In genomic region chr20:63782051-63782471, GRCh38 we compare ENCODE assay signal across 10 cellular contexts. TPM values are rescaled to one million over a fixed set of nuclear protein-coding genes. Genes with fewer than 3 reads are reported as not detected.
DNase-seq lines count a peak whose midpoint lies in the region; ATAC-seq and TF ChIP-seq lines count a peak whose summit lies in the region.
"Had no signal": no experiment of that assay in that cellular context is flagged by ENCODE, and none has a peak within 500 bp of the region (broad histone marks: within the 10 kb centered on the region; RNA-seq: fewer than 3 reads in every experiment).

No MANE protein-coding gene starts in this region.

- no peaks in the 10 kb centered on the region for H3K36me3 Mint-ChIP-seq in activated naive CD4-positive, alpha-beta T cell treated with anti-CD3 and anti-CD28 coated beads, Interleukin-2, amount 10 ng/mL, durations not matched to agents 7 days and 5 days

- H3K27ac ChIP-seq in left ventricle myocardium inferior (replicated peaks): no peak overlapping the region

- no peak for ATAC-seq in GM21381 (IDR thresholded peaks at IDR 0.05; ENCODE audit: unreplicated experiment)

- peak; percentile 63 for DNase-seq in H7
- peak; percentile 26 for DNase-seq in T follicular helper cell (ENCODE audit: low read depth)
- DNase-seq in activated naive CD4-positive, alpha-beta T cell treated with anti-CD3 and anti-CD28 coated beads, Interleukin-2, amount 10 ng/mL, durations not matched to agents 7 days and 5 days: peak; percentile 68
- peak in 2 of 3 donors; percentile 7 to 42 for DNase-seq in stimulated activated CD4-positive, alpha-beta T cell treated with anti-CD3 and anti-CD28 coated beads, TNF-alpha, amount 100 ng/mL, for 1 hour (ENCODE audit: low read depth in 3 of 3, low spot score in 1 of 3)
- DNase-seq in DMS79 (lab: John Stamatoyannopoulos, UW): no peak
- DNase-seq in NCI-H1694 treated with DMSO at 0.1 percent for 48 hours (lab: John Stamatoyannopoulos, UW): no peak
- DNase-seq in left ventricle myocardium inferior: no peak
- DNase-seq: GF-D8, nucleus accumbens had no signal

- no peak overlapping the region for H3K4me3 Mint-ChIP-seq in activated naive CD4-positive, alpha-beta T cell treated with anti-CD3 and anti-CD28 coated beads, Interleukin-2, amount 10 ng/mL, durations not matched to agents 7 days and 5 days

- CTCF ChIA-PET in activated naive CD4-positive, alpha-beta T cell treated with anti-CD3 and anti-CD28 coated beads, Interleukin-2, amount 10 ng/mL, durations not matched to agents 7 days and 5 days (lab: Charles Lee): interaction anchor here (1.1 kb wide), 1 partner anchor 75 kb away, joined by 4 read pairs; no protein-coding TSS in a partner anchor

- H3K4me3 ChIP-seq in H7 (ENCODE audit: insufficient read depth, low read depth, low read length) (no peak overlapping the region), left ventricle myocardium inferior (no peak overlapping the region)

- H3K4me1 Mint-ChIP-seq in activated naive CD4-positive, alpha-beta T cell treated with anti-CD3 and anti-CD28 coated beads, Interleukin-2, amount 10 ng/mL, durations not matched to agents 7 days and 5 days: peaks cover 21% of the 10 kb centered on the region

- no peaks in the 10 kb centered on the region for H3K9me3 ChIP-seq in left ventricle myocardium inferior (replicated peaks)

- TF ChIP-seq CTCF in left ventricle myocardium inferior (IDR thresholded peaks at IDR 0.05; ENCODE audit: borderline replicate concordance): no peak

- H3K9me3 Mint-ChIP-seq in activated naive CD4-positive, alpha-beta T cell treated with anti-CD3 and anti-CD28 coated beads, Interleukin-2, amount 10 ng/mL, durations not matched to agents 7 days and 5 days: no peaks in the 10 kb centered on the region

- peaks cover 13% of the 10 kb centered on the region for H3K27me3 Mint-ChIP-seq in activated naive CD4-positive, alpha-beta T cell treated with anti-CD3 and anti-CD28 coated beads, Interleukin-2, amount 10 ng/mL, durations not matched to agents 7 days and 5 days

- intact Hi-C loops in left ventricle myocardium inferior (cut with micrococcal nuclease): no loop called here

- peaks cover 21% of the 10 kb centered on the region for H3K4me1 ChIP-seq in left ventricle myocardium inferior

- H3K36me3 ChIP-seq in H7 (replicated peaks; ENCODE audit: control insufficient read depth, insufficient read depth, low read length) (no peaks in the 10 kb centered on the region), left ventricle myocardium inferior (no peaks in the 10 kb centered on the region)

- H3K27me3 ChIP-seq in H7 (ENCODE audit: control insufficient read depth, insufficient read depth, low read length): no peaks in the 10 kb centered on the region
- H3K27me3 ChIP-seq in left ventricle myocardium inferior (ENCODE audit: low read depth): no peaks in the 10 kb centered on the region

- H3K27ac Mint-ChIP-seq in activated naive CD4-positive, alpha-beta T cell treated with anti-CD3 and anti-CD28 coated beads, Interleukin-2, amount 10 ng/mL, durations not matched to agents 7 days and 5 days: no peak overlapping the region

RNA-seq across cellular contexts. Expression of gene SLC2A4RG, which starts 42.5 kb away (rescaled TPM):
- total RNA-seq in H7 (2014; rRNA removed; shearing (Covaris generic)): 38.3 and 62.2 TPM in 2 replicates
- 79.2 TPM for total RNA-seq in left ventricle myocardium inferior

RNA-seq across cellular contexts. Expression of gene LIME1, which starts 45.6 kb away (rescaled TPM):
- 7.7 and 10.5 TPM in 2 replicates for total RNA-seq in H7 (2014; rRNA removed; shearing (Covaris generic))
- total RNA-seq in left ventricle myocardium inferior: 3.4 TPM

RNA-seq across cellular contexts. Expression of gene ZBTB46, which starts 49.0 kb away (rescaled TPM):
- total RNA-seq in H7 (2014; rRNA removed; shearing (Covaris generic)): 13.5 and 20.0 TPM in 2 replicates
- 13.6 TPM for total RNA-seq in left ventricle myocardium inferior

Comparison
In these comparisons a context has a peak if more than half of its experiments do, and no peak if none do; other contexts are left out.
1. DNase-seq: peak in H7 (single experiment), T follicular helper cell (single experiment), activated naive CD4-positive, alpha-beta T cell treated with anti-CD3 and anti-CD28 coated beads, Interleukin-2, amount 10 ng/mL, durations not matched to agents 7 days and 5 days (single experiment) and stimulated activated CD4-positive, alpha-beta T cell treated with anti-CD3 and anti-CD28 coated beads, TNF-alpha, amount 100 ng/mL, for 1 hour (2 of 3); none in DMS79 (single experiment), NCI-H1694 treated with DMSO at 0.1 percent for 48 hours (single experiment) and left ventricle myocardium inferior (single experiment).